Comparison of ENCODE assay signal across 1 cellular context in genomic region chr10:86715156-86715795, GRCh38.
TF ChIP-seq lines count a peak whose summit lies in the region.

No MANE protein-coding gene starts in this region.

TF ChIP-seq in WTC11, 78 proteins besides CTCF, POLR2A, EP300 and RAD21 (continued from another document):
- TF ChIP-seq, protein P1, sequence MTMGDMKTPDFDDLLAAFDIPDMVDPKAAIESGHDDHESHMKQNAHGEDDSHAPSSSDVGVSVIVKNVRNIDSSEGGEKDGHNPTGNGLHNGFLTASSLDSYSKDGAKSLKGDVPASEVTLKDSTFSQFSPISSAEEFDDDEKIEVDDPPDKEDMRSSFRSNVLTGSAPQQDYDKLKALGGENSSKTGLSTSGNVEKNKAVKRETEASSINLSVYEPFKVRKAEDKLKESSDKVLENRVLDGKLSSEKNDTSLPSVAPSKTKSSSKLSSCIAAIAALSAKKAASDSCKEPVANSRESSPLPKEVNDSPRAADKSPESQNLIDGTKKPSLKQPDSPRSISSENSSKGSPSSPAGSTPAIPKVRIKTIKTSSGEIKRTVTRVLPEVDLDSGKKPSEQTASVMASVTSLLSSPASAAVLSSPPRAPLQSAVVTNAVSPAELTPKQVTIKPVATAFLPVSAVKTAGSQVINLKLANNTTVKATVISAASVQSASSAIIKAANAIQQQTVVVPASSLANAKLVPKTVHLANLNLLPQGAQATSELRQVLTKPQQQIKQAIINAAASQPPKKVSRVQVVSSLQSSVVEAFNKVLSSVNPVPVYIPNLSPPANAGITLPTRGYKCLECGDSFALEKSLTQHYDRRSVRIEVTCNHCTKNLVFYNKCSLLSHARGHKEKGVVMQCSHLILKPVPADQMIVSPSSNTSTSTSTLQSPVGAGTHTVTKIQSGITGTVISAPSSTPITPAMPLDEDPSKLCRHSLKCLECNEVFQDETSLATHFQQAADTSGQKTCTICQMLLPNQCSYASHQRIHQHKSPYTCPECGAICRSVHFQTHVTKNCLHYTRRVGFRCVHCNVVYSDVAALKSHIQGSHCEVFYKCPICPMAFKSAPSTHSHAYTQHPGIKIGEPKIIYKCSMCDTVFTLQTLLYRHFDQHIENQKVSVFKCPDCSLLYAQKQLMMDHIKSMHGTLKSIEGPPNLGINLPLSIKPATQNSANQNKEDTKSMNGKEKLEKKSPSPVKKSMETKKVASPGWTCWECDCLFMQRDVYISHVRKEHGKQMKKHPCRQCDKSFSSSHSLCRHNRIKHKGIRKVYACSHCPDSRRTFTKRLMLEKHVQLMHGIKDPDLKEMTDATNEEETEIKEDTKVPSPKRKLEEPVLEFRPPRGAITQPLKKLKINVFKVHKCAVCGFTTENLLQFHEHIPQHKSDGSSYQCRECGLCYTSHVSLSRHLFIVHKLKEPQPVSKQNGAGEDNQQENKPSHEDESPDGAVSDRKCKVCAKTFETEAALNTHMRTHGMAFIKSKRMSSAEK (CRISPR knock-in tag; IDR thresholded peaks at IDR 0.05; ENCODE audit: borderline replicate concordance): no peak
